Comparison of ENCODE assay signal across 2 cellular contexts in genomic region chr1:207455183-207455754, GRCh38.
TF ChIP-seq lines count a peak whose summit lies in the region.

No MANE protein-coding gene starts in this region.

TF ChIP-seq in GM23338, 12 proteins besides CTCF, POLR2A, EP300 and RAD21 (continued from another document):
- TF ChIP-seq REST (IDR thresholded peaks at IDR 0.05; ENCODE audit: unreplicated experiment) (no peak), ETS1 (IDR thresholded peaks at IDR 0.05) (no peak), ZNF331 (CRISPR knock-in tag; IDR thresholded peaks at IDR 0.05; ENCODE audit: low read depth) (no peak), ZNF462 (CRISPR knock-in tag; IDR thresholded peaks at IDR 0.05) (no peak), CREB1 (CRISPR knock-in tag; IDR thresholded peaks at IDR 0.05; ENCODE audit: low read depth) (no peak), POLR2AphosphoS5 (IDR thresholded peaks at IDR 0.05; ENCODE audit: low read depth) (no peak), NANOG (IDR thresholded peaks at IDR 0.05; ENCODE audit: borderline replicate concordance) (no peak), JUNB (IDR thresholded peaks at IDR 0.05; ENCODE audit: unreplicated experiment) (no peak), STAT1 (IDR thresholded peaks at IDR 0.05; ENCODE audit: unreplicated experiment) (no peak), EZH2phosphoT487 (IDR thresholded peaks at IDR 0.05; ENCODE audit: unreplicated experiment) (no peak)

TF ChIP-seq in neural cell, 6 proteins besides CTCF, POLR2A, EP300 and RAD21 (continued from another document):
- no peak for TF ChIP-seq REST (IDR thresholded peaks at IDR 0.05; ENCODE audit: borderline replicate concordance)
